In the genomic region with DNA sequence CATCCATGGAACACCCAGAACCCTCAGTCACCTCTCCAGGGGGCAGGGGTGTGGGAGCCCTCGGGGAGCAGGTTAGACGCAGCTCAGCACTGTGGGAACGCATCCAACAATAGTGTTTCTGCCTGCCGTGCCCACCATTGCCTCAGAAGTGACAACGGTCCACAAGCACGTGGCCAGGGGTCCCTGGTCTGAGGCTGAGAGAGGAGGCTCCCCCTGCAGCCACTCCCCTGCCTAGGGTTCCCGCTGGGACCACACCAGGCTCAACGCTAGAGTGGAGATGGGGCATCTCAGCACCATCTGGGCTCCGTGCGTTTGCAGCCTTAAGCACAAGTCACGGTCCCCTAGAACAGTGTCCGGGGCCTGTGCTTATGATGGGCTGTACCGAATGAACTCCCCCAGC, we compare ENCODE assay signal across 14 cellular contexts.
"Had no signal": no experiment of that assay in that cellular context is flagged by ENCODE, and none has a peak within 500 bp of the region (broad histone marks: within the 10 kb centered on the region; RNA-seq: fewer than 3 reads in every experiment).

No MANE protein-coding gene starts in this region.

- H3K27ac ChIP-seq: cardiac muscle cell, esophagus squamous epithelium, tibial artery, uterus had no signal

- DNase-seq: activated CD4-positive, alpha-beta memory T cell treated with anti-CD3 and anti-CD28 coated beads for 36 hours; activated CD4-positive, alpha-beta T cell treated with anti-CD3 and anti-CD28 coated beads for 4 hours; activated gamma-delta T cell treated with Interleukin-2 at 50 U/mL for 16 hours; activated T-cell treated with anti-CD3 and anti-CD28 coated beads for 4 hours; amniotic stem cell; effector memory CD8-positive, alpha-beta T cell; esophagus squamous epithelium; midbrain; stimulated activated naive CD8-positive, alpha-beta T cell treated with anti-CD3 and anti-CD28 coated beads, Interleukin-15, Interleukin-2, amounts not matched to agents 100 U/mL and 50 U/mL, for 24 hours; tibial artery; uterus had no signal

- ATAC-seq: activated naive CD4-positive, alpha-beta T cell treated with anti-CD3 and anti-CD28 coated beads, Interleukin-2, amount 50 U/mL, for 72 hours; effector memory CD8-positive, alpha-beta T cell; stimulated activated naive CD8-positive, alpha-beta T cell treated with anti-CD3 and anti-CD28 coated beads, Interleukin-15, Interleukin-2, amounts not matched to agents 100 U/mL and 50 U/mL, for 24 hours; WTC11 had no signal

- H3K36me3 ChIP-seq: cardiac muscle cell, esophagus squamous epithelium, tibial artery, uterus had no signal

- H3K9me3 ChIP-seq: esophagus squamous epithelium, tibial artery, uterus had no signal

- H3K27me3 ChIP-seq: cardiac muscle cell, uterus had no signal

- H3K4me3 ChIP-seq: cardiac muscle cell, esophagus squamous epithelium, tibial artery, uterus had no signal
